In the genomic region with DNA sequence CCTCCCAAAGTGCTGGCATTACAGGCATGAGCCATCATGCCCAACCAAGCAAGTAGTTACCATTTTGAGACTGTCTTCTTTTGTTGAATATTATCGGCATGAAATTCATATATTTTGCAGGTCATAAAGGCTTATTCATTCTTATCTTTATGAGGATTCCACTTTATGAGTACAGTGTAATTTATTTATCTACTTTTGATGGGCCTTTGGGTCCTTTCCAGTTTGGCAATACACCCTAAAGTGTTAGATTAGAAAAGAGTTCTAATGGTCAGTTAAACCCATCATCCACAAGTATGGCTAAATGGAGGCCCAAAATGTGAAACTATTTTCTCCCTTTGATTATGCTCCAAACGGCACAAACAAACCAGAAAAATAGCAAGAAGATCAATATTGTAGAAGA, we compare ENCODE assay signal across 25 cellular contexts. TPM values are rescaled to one million over a fixed set of nuclear protein-coding genes. Genes with fewer than 3 reads are reported as not detected.
DNase-seq lines count a peak whose midpoint lies in the region; ATAC-seq and TF ChIP-seq lines count a peak whose summit lies in the region.
"Had no signal": no experiment of that assay in that cellular context is flagged by ENCODE, and none has a peak within 500 bp of the region (broad histone marks: within the 10 kb centered on the region; RNA-seq: fewer than 3 reads in every experiment).

No MANE protein-coding gene starts in this region.

- H3K9me3 ChIP-seq in mucosa of descending colon = no peaks in the 10 kb centered on the region
- H3K9me3 ChIP-seq in upper lobe of right lung = no peaks in the 10 kb centered on the region
- H3K9me3 ChIP-seq: BE2C had no signal

- H3K27ac ChIP-seq in upper lobe of right lung = no peak overlapping the region
- H3K27ac ChIP-seq: BLaER1 had no signal

- H3K4me3 ChIP-seq in fibroblast of villous mesenchyme (ENCODE audit: low read depth, low read length) (no peak overlapping the region), mucosa of descending colon (no peak overlapping the region), upper lobe of right lung (no peak overlapping the region)
- H3K4me3 ChIP-seq: BLaER1, GM12878 had no signal

- no peak for TF ChIP-seq CTCF in fibroblast of villous mesenchyme (IDR thresholded peaks at IDR 0.05; ENCODE audit: insufficient read depth, low read depth, low read length)
- TF ChIP-seq CTCF in mucosa of descending colon (IDR thresholded peaks at IDR 0.05) = no peak
- TF ChIP-seq CTCF in upper lobe of right lung (IDR thresholded peaks at IDR 0.05) = no peak

- peak; percentile 37 for ATAC-seq in mucosa of descending colon
- no peak for ATAC-seq in GM19395 (IDR thresholded peaks at IDR 0.05; ENCODE audit: unreplicated experiment)
- ATAC-seq in HG03039 (IDR thresholded peaks at IDR 0.05; ENCODE audit: unreplicated experiment) = no peak
- no peak for ATAC-seq in upper lobe of right lung
- no peak for ATAC-seq in HG03108 (IDR thresholded peaks at IDR 0.05; ENCODE audit: unreplicated experiment)
- ATAC-seq: GM12878 had no signal

- H3K27me3 ChIP-seq in upper lobe of right lung = no peaks in the 10 kb centered on the region
- H3K27me3 ChIP-seq: BE2C, BLaER1 had no signal

- peaks cover 7% of the 10 kb centered on the region for H3K4me1 ChIP-seq in mucosa of descending colon (ENCODE audit: low read depth)
- H3K4me1 ChIP-seq in upper lobe of right lung = no peaks in the 10 kb centered on the region
- H3K4me1 ChIP-seq: BE2C, BLaER1 had no signal

- intact Hi-C loops in mucosa of descending colon (cut with DNase I, micrococcal nuclease) (no loop called here), upper lobe of right lung (cut with DNase I) (no loop called here)

- H3K36me3 ChIP-seq in mucosa of descending colon (ENCODE audit: low read depth) (no peaks in the 10 kb centered on the region), upper lobe of right lung (no peaks in the 10 kb centered on the region)
- H3K36me3 ChIP-seq: BE2C, BLaER1 had no signal

- DNase-seq in NCI-H226 = peak; percentile 5
- DNase-seq in fibroblast of villous mesenchyme (ENCODE audit: low read depth) = peak; percentile 51
- no peak for DNase-seq in mucosa of descending colon
- DNase-seq in upper lobe of right lung = no peak
- DNase-seq: 8988T; ACHN; BE2C; C1 segment of cervical spinal cord; CD4-positive, alpha-beta memory T cell; CD4-positive, CD25-positive, alpha-beta regulatory T cell; CD8-positive, alpha-beta memory T cell; COR-L47; DMS 273 treated with DMSO at 0.1 percent for 48 hours; DMS153; DMS53; DMS79; DND-41; EL; GDM1 had no signal

RNA-seq across cellular contexts. Expression of gene ABCG2, which starts 10.9 kb away (rescaled TPM):
- total RNA-seq in fibroblast of villous mesenchyme (2.2 and 3.5 TPM in 2 replicates), mucosa of descending colon (10 to 100 TPM; 17.7 to 64.4 (median 59.4) TPM), upper lobe of right lung (21.7 TPM)
- total RNA-seq: A673 had no signal

Comparison
In these comparisons a context has a peak if more than half of its experiments do, and no peak if none do; other contexts are left out.
1. DNase-seq: peak in NCI-H226 (single experiment) and fibroblast of villous mesenchyme (single experiment); none in mucosa of descending colon (0 of 3) and upper lobe of right lung (single experiment).